ENCODE assay signal across 8 cellular contexts in genomic region chr1:40032240-40032891, GRCh38. TPM values are rescaled to one million over a fixed set of nuclear protein-coding genes. Genes with fewer than 3 reads are reported as not detected.
DNase-seq lines count a peak whose midpoint lies in the region; ATAC-seq and TF ChIP-seq lines count a peak whose summit lies in the region.

No MANE protein-coding gene starts in this region.

- H3K9me3 ChIP-seq in H9 (ENCODE audit: control insufficient read depth, low read depth, low read length) (no peaks in the 10 kb centered on the region), esophagus muscularis mucosa (no peaks in the 10 kb centered on the region)

- no peak overlapping the region for H2AFZ ChIP-seq in H9 (ENCODE audit: low read length)

- H3K4me1 Mint-ChIP-seq in H9 (peaks cover 2 to 3% of the 10 kb centered on the region in 2 experiments; a peak in 2 of 4 replicates), neural crest cell (peaks cover 4% of the 10 kb centered on the region)
- peaks cover 39% of the 10 kb centered on the region for H3K4me1 Mint-ChIP-seq in activated CD4-positive, alpha-beta memory T cell treated with anti-CD3 and anti-CD28 coated beads, Interleukin-2, amount 10 ng/mL, durations not matched to agents 7 days and 5 days

- H3K14ac ChIP-seq in H9 (ENCODE audit: insufficient read depth, low read length): no peak overlapping the region

- H3K4me1 ChIP-seq in H9 (ENCODE audit: insufficient read depth, low read length): no peaks in the 10 kb centered on the region
- peaks cover 21 to 27% (median 22%) of the 10 kb centered on the region in 4 donors for H3K4me1 ChIP-seq in esophagus muscularis mucosa

- no peak overlapping the region for H3K4me2 ChIP-seq in H9 (ENCODE audit: insufficient read depth, insufficient read length, low read length)

- H3K4me3 Mint-ChIP-seq in H9 (no peak overlapping the region), neural crest cell (no peak overlapping the region)
- no peak overlapping the region for H3K4me3 Mint-ChIP-seq in activated CD4-positive, alpha-beta memory T cell treated with anti-CD3 and anti-CD28 coated beads, Interleukin-2, amount 10 ng/mL, durations not matched to agents 7 days and 5 days

- H3T11ph ChIP-seq in H9 (ENCODE audit: low read length): no peak overlapping the region

- DNase-seq in CD1c-positive myeloid dendritic cell (ENCODE audit: extremely low spot score) (peak; percentile 70), H9 (peak; percentile 33), NCI-H526 treated with DMSO at 0.1 percent for 48 hours (lab: John Stamatoyannopoulos, UW) (peak; percentile 48), esophagus muscularis mucosa (ENCODE audit: extremely low spot score) (no peak), neural crest cell (ENCODE audit: low read depth, low spot score) (peak; percentile 53)
- peak; percentile 58 for DNase-seq in activated CD4-positive, alpha-beta memory T cell treated with anti-CD3 and anti-CD28 coated beads, Interleukin-2, amount 10 ng/mL, durations not matched to agents 7 days and 5 days

- no peaks in the 10 kb centered on the region for H3K23me2 ChIP-seq in H9 (ENCODE audit: insufficient read length, low read depth, low read length, poor library complexity, severe bottlenecking)

- H3K27ac ChIP-seq in H9 (ENCODE audit: insufficient read length, low read depth, low read length): no peak overlapping the region
- H3K27ac ChIP-seq in esophagus muscularis mucosa (replicated peaks in 1 of 4): no peak overlapping the region

- ATAC-seq in HG03039 (IDR thresholded peaks at IDR 0.05; ENCODE audit: unreplicated experiment) (no peak), HG02642 (IDR thresholded peaks at IDR 0.05; ENCODE audit: poor library complexity, unreplicated experiment) (no peak)

- no peak for TF ChIP-seq POLR2A in esophagus muscularis mucosa (IDR thresholded peaks at IDR 0.05; ENCODE audit: low read depth)

- POLR2A ChIA-PET in activated CD4-positive, alpha-beta memory T cell treated with anti-CD3 and anti-CD28 coated beads, Interleukin-2, amount 10 ng/mL, durations not matched to agents 7 days and 5 days (lab: Charles Lee): interaction anchor here (0.9 to 1.7 kb wide), 4 partner anchors 10 to 122 kb away, joined by 3 to 7 read pairs (median 4); no protein-coding TSS in a partner anchor

- H3K56ac ChIP-seq in H9 (ENCODE audit: insufficient read length, low read depth, low read length): no peak overlapping the region

- TF ChIP-seq EP300 in esophagus muscularis mucosa (IDR thresholded peaks at IDR 0.05): no peak

- no CpG with 5 or more reads among the region's 4 CpGs for WGBS in H9 (ENCODE audit: extremely low coverage, insufficient read length, low lambda C conversion rate)
- whole genome bisulfite sequencing in esophagus muscularis mucosa: 56% methylated on average over 4 of the region's 4 CpGs

- no peak overlapping the region for H2BK20ac ChIP-seq in H9 (ENCODE audit: low read depth, low read length, poor library complexity, severe bottlenecking)

- no peaks in the 10 kb centered on the region for H3K36me3 ChIP-seq in esophagus muscularis mucosa

- H3K36me3 Mint-ChIP-seq in H9 (ENCODE audit: insufficient read depth in 1 of 3, low read depth in 3 of 3): no peaks in the 10 kb centered on the region
- no peaks in the 10 kb centered on the region for H3K36me3 Mint-ChIP-seq in activated CD4-positive, alpha-beta memory T cell treated with anti-CD3 and anti-CD28 coated beads, Interleukin-2, amount 10 ng/mL, durations not matched to agents 7 days and 5 days (ENCODE audit: low read depth)
- H3K36me3 Mint-ChIP-seq in neural crest cell (ENCODE audit: low read depth): no peaks in the 10 kb centered on the region

- H3K79me2 ChIP-seq in H9 (ENCODE audit: insufficient read depth, low read length): no peaks in the 10 kb centered on the region

- H3K9me3 Mint-ChIP-seq in H9 (no peaks in the 10 kb centered on the region), neural crest cell (no peaks in the 10 kb centered on the region)
- H3K9me3 Mint-ChIP-seq in activated CD4-positive, alpha-beta memory T cell treated with anti-CD3 and anti-CD28 coated beads, Interleukin-2, amount 10 ng/mL, durations not matched to agents 7 days and 5 days: no peaks in the 10 kb centered on the region

- H3K23ac ChIP-seq in H9 (ENCODE audit: insufficient read length, low read depth, low read length): no peak overlapping the region

- CTCF ChIA-PET in activated CD4-positive, alpha-beta memory T cell treated with anti-CD3 and anti-CD28 coated beads, Interleukin-2, amount 10 ng/mL, durations not matched to agents 7 days and 5 days (lab: Charles Lee): interaction anchor here (0.6 to 3.5 kb wide), 31 partner anchors 9 to 217 kb away, joined by 3 to 57 read pairs (median 5); partner anchors contain the start of genes MYCL and TRIT1

- H2BK15ac ChIP-seq in H9 (ENCODE audit: low read depth, low read length): no peak overlapping the region

- peak; percentile 82 for TF ChIP-seq CTCF in H9 (conservative IDR thresholded peaks at IDR 0.05)
- TF ChIP-seq CTCF in esophagus muscularis mucosa (IDR thresholded peaks at IDR 0.05): peak; percentile 54 to 67 (median 61)
- peak; percentile 82 for TF ChIP-seq CTCF in neural crest cell (conservative IDR thresholded peaks at IDR 0.05)

- H4K91ac ChIP-seq in H9 (ENCODE audit: insufficient read length, low read depth, low read length): no peak overlapping the region

- H2AK5ac ChIP-seq in H9 (ENCODE audit: insufficient read length, low read length): no peak overlapping the region

- no peaks in the 10 kb centered on the region for H3K27me3 ChIP-seq in H9 (ENCODE audit: insufficient read depth, low read length)
- no peaks in the 10 kb centered on the region for H3K27me3 ChIP-seq in esophagus muscularis mucosa

- H2BK120ac ChIP-seq in H9 (ENCODE audit: low read depth, low read length, poor library complexity, severe bottlenecking): no peak overlapping the region

- no peak overlapping the region for H3K4me3 ChIP-seq in esophagus muscularis mucosa

- no peak overlapping the region for H4K8ac ChIP-seq in H9 (replicated peaks; ENCODE audit: insufficient read length, low read depth, low read length)

- H3K27ac Mint-ChIP-seq in H9 (no peak overlapping the region), neural crest cell (ENCODE audit: unreplicated experiment) (no peak overlapping the region)
- no peak overlapping the region for H3K27ac Mint-ChIP-seq in activated CD4-positive, alpha-beta memory T cell treated with anti-CD3 and anti-CD28 coated beads, Interleukin-2, amount 10 ng/mL, durations not matched to agents 7 days and 5 days

- no peak overlapping the region for H3K18ac ChIP-seq in H9 (ENCODE audit: insufficient read length, low read depth, low read length)

- H4K5ac ChIP-seq in H9 (ENCODE audit: insufficient read length, low read depth, low read length): no peak overlapping the region

- intact Hi-C loops in esophagus muscularis mucosa (cut with DNase I): loop anchor here (10.0 kb wide), 1 partner anchor 58 kb away; no protein-coding TSS in a partner anchor

- no peak overlapping the region for H2BK12ac ChIP-seq in H9 (ENCODE audit: insufficient read length, low read depth, low read length)

- peaks cover 6% of the 10 kb centered on the region for H3K27me3 Mint-ChIP-seq in H9 (ENCODE audit: low read depth)
- peaks cover 12% of the 10 kb centered on the region for H3K27me3 Mint-ChIP-seq in activated CD4-positive, alpha-beta memory T cell treated with anti-CD3 and anti-CD28 coated beads, Interleukin-2, amount 10 ng/mL, durations not matched to agents 7 days and 5 days
- peaks cover 5% of the 10 kb centered on the region for H3K27me3 Mint-ChIP-seq in neural crest cell (ENCODE audit: low read depth)

- H3K9ac ChIP-seq in H9 (ENCODE audit: extremely low read depth, insufficient read length, low read length): no peak overlapping the region

- no peak overlapping the region for H2BK5ac ChIP-seq in H9 (ENCODE audit: insufficient read length, low read length)

- no peaks in the 10 kb centered on the region for H4K20me1 ChIP-seq in H9 (ENCODE audit: control insufficient read depth, insufficient read depth, insufficient read length)

- H3K4ac ChIP-seq in H9 (ENCODE audit: low read depth, low read length): no peak overlapping the region

- H3K79me1 ChIP-seq in H9 (ENCODE audit: insufficient read depth, low read depth, low read length, poor library complexity, severe bottlenecking): no peaks in the 10 kb centered on the region

RNA-seq across cellular contexts. Expression of gene CAP1, which starts 8.2 kb away (rescaled TPM):
- 255 and 268 TPM in 2 replicates for total RNA-seq in H9 (2021)
- 100 to 1,000 TPM; 890 to 908 TPM for total RNA-seq in activated CD4-positive, alpha-beta memory T cell treated with anti-CD3 and anti-CD28 coated beads, Interleukin-2, amount 10 ng/mL, durations not matched to agents 7 days and 5 days
- 100 to 1,000 TPM; 412 to 468 (median 442) TPM for total RNA-seq in esophagus muscularis mucosa
- 213 TPM in 2 replicates for total RNA-seq in neural crest cell
